In the genomic region with DNA sequence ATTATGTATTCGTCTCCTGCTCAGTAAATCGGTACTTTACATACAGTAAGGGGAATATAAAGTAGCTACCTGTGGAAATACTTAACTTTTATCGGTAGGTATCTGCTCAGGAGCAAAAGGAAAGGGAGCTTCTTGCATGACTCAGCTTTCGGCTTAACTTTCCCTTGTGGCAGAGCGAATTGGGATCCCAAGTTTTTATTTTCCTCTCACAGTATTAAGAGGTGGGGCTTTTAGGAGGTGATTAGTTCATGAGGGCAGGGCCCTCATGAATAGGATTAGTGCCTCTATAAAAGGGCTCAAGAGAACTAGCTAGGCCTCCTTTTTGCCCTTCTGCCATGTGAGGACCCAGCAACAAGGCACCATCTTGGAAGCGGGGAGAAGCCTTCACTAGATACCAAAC, we compare ENCODE assay signal across 25 cellular contexts. TPM values are rescaled to one million over a fixed set of nuclear protein-coding genes. Genes with fewer than 3 reads are reported as not detected.
DNase-seq lines count a peak whose midpoint lies in the region; ATAC-seq, FAIRE-seq and TF ChIP-seq lines count a peak whose summit lies in the region.
"Had no signal": no experiment of that assay in that cellular context is flagged by ENCODE, and none has a peak within 500 bp of the region (broad histone marks: within the 10 kb centered on the region; RNA-seq: fewer than 3 reads in every experiment).

No MANE protein-coding gene starts in this region.

- H3K4me3 ChIP-seq in bronchial epithelial cell (ENCODE audit: low read depth, low read length) (no peak overlapping the region), ascending aorta (no peak overlapping the region), right cardiac atrium (ENCODE audit: low read length) (no peak overlapping the region)
- H3K4me3 ChIP-seq: A549; BLaER1 treated with 17β-estradiol and CSF1 and Interleukin-3, amounts not matched to agents 10 nM and 100 nM; GM23248; K562; MG63; Peyer's patch had no signal

- WGBS in right cardiac atrium = 98% methylated on average over 6 of the region's 6 CpGs

- H3K27ac ChIP-seq in ascending aorta (no peak overlapping the region), right cardiac atrium (ENCODE audit: low read length) (no peak overlapping the region)
- H3K27ac ChIP-seq: A549; BLaER1 treated with 17β-estradiol and CSF1 and Interleukin-3, amounts not matched to agents 10 nM and 100 nM; GM23248; Peyer's patch had no signal

- H3K36me3 ChIP-seq in bronchial epithelial cell (ENCODE audit: control insufficient read depth, insufficient read depth, low read length) = no peaks in the 10 kb centered on the region
- no peaks in the 10 kb centered on the region for H3K36me3 ChIP-seq in ascending aorta

- DNase-seq in H4 (ENCODE audit: low spot score) = peak; percentile 62
- peak; percentile 28 for DNase-seq in NCI-H82 treated with DMSO at 0.1 percent for 48 hours (lab: John Stamatoyannopoulos, UW; ENCODE audit: unreplicated experiment)
- DNase-seq in bronchial epithelial cell (ENCODE audit: low read depth) = peak; percentile 11
- DNase-seq in ascending aorta (ENCODE audit: low spot score in 2 of 2) = no peak
- no peak for DNase-seq in right cardiac atrium
- DNase-seq in activated naive CD4-positive, alpha-beta T cell treated with anti-CD3 and anti-CD28 coated beads, Interleukin-2, amount 50 U/mL, for 16 hours = no peak
- DNase-seq: AML-193; CD4-positive, alpha-beta T cell; GM23248; Kasumi-1; NCI-H1105 treated with DMSO at 0.1 percent for 48 hours; NCI-H146; NCI-H1930; NCI-H2107; NCI-H524 treated with DMSO at 0.1 percent for 48 hours; NCI-H774; Peyer's patch had no signal

- no peaks in the 10 kb centered on the region for H3K4me1 ChIP-seq in ascending aorta
- no peaks in the 10 kb centered on the region for H3K4me1 ChIP-seq in right cardiac atrium (ENCODE audit: control insufficient read depth, insufficient read depth, low read length)
- H3K4me1 ChIP-seq: A549, Peyer's patch had no signal

- ATAC-seq in HG03135 (IDR thresholded peaks at IDR 0.05; ENCODE audit: unreplicated experiment) = no peak
- ATAC-seq in right cardiac atrium = no peak
- ATAC-seq: HepG2, K562, SK-N-SH treated with all-trans-retinoic acid at 6 μM for 48 hours had no signal

- FAIRE-seq in bronchial epithelial cell (lab: Jason Lieb, UNC) = no peak
- FAIRE-seq: A549, D721Med, HepG2, K562 had no signal

- H3K27me3 ChIP-seq in bronchial epithelial cell (ENCODE audit: control insufficient read depth, insufficient read depth, low read length) (peaks cover 3% of the 10 kb centered on the region), ascending aorta (no peaks in the 10 kb centered on the region), right cardiac atrium (ENCODE audit: control insufficient read depth, insufficient read depth) (no peaks in the 10 kb centered on the region)
- H3K27me3 ChIP-seq: BLaER1 treated with 17β-estradiol and CSF1 and Interleukin-3, amounts not matched to agents 10 nM and 100 nM; MG63; Peyer's patch had no signal

- TF ChIP-seq CTCF in bronchial epithelial cell (IDR thresholded peaks at IDR 0.05; ENCODE audit: insufficient read depth, low read length, severe bottlenecking) (no peak), ascending aorta (IDR thresholded peaks at IDR 0.05) (no peak)

- intact Hi-C loops in ascending aorta (cut with DNase I) = no loop called here
- intact Hi-C loops in right cardiac atrium (cut with DNase I) = no loop called here

- H3K9me3 ChIP-seq in ascending aorta (no peaks in the 10 kb centered on the region), right cardiac atrium (ENCODE audit: control insufficient read depth, low read length) (no peaks in the 10 kb centered on the region)
- H3K9me3 ChIP-seq: A549; BLaER1 treated with 17β-estradiol and CSF1 and Interleukin-3, amounts not matched to agents 10 nM and 100 nM; MG63; Peyer's patch had no signal

RNA-seq across cellular contexts. Expression of a gene that starts 18.7 kb away (rescaled TPM):
- 254 and 283 TPM in 2 replicates for total RNA-seq in H4 (2014; rRNA removed; shearing (Covaris generic))
- 107 and 113 TPM in 2 replicates for total RNA-seq in bronchial epithelial cell
- 85.0 TPM for total RNA-seq in ascending aorta
- 10 to 100 TPM; 27.7 to 37.1 (median 31.5) TPM for total RNA-seq in right cardiac atrium
- polyA plus RNA-seq in right cardiac atrium = 29.8 TPM

Comparison
In these comparisons a context has a peak if more than half of its experiments do, and no peak if none do; other contexts are left out.
1. DNase-seq: peak in H4 (single experiment), NCI-H82 treated with DMSO at 0.1 percent for 48 hours (single experiment) and bronchial epithelial cell (single experiment); none in ascending aorta (0 of 2), right cardiac atrium (0 of 3) and activated naive CD4-positive, alpha-beta T cell treated with anti-CD3 and anti-CD28 coated beads, Interleukin-2, amount 50 U/mL, for 16 hours (single experiment).